ENCODE assay signal across 8 cellular contexts in the genomic region with DNA sequence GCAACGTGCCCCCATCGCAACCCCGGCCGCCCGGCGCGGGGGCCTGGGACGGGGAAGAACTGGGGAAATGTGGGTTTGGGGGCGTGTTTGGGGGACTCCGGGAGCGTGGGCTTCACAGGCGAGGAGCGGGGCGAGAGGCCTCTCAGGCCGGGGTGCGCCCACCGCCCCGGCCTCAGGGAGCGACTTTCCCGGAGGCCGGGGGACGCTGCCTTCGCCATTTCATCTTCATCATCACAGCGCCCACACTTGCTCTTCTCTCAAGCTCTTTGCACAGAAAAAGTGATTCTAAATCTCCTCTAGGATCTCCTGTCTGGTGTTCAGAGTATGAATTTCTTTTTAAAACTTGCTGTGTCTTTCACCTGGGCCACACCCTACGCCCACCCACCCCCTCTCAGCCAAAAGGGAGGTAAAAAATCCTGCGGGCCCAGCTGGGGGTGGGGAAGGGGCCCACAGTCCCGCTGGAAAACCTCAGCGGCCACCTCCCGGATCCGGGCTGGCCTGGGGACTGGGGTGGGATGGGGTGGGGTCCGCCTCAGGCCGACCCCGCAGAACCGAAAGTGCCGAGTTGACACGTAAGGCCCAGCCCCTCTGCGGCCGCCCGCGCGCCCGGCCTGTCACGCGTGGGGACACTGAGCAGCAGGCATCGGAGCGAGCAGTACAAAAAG. TPM values are rescaled to one million over a fixed set of nuclear protein-coding genes. Genes with fewer than 3 reads are reported as not detected.
DNase-seq lines count a peak whose midpoint lies in the region; ATAC-seq, FAIRE-seq and TF ChIP-seq lines count a peak whose summit lies in the region.

No MANE protein-coding gene starts in this region.

- peak overlapping the region; percentile 97 for H3K4me3 Mint-ChIP-seq in T-helper 17 cell

- WGBS in pancreas, 2 donors: 0 to 1% methylated on average over 38 to 46 of the region's 46 CpGs

- H3K4me1 Mint-ChIP-seq in T-helper 17 cell: peaks cover 39% of the 10 kb centered on the region

- TF ChIP-seq CTCF in GM12874 (IDR thresholded peaks at IDR 0.05; ENCODE audit: insufficient read depth, low read depth, low read length) (0 out of 2 replicates have a peak, but pooled peaks have one; percentile 4), fibroblast of mammary gland (conservative IDR thresholded peaks at IDR 0.05; ENCODE audit: control insufficient read depth, insufficient read depth, low read depth, low read length) (no peak), pancreas (IDR thresholded peaks at IDR 0.05) (no peak)

- peaks cover 8 to 34% (median 20%) of the 10 kb centered on the region in 3 donors for H3K4me1 ChIP-seq in pancreas

- intact Hi-C loops in pancreas (cut with DNase I): no loop called here

- H3K36me3 ChIP-seq in pancreas: peaks cover 0 to 9% (median 4%) of the 10 kb centered on the region in 3 donors

- peak overlapping the region; percentile 91 to 100 (median 96) for H3K27ac ChIP-seq in pancreas

- H3K4me3 ChIP-seq in fibroblast of mammary gland (ENCODE audit: control insufficient read depth, low read depth, low read length) (peak overlapping the region; percentile 62), pancreas (peak overlapping the region; percentile 32 to 71 (median 65))

- peak overlapping the region; percentile 100 for H3K27ac Mint-ChIP-seq in T-helper 17 cell

- H3K9me3 ChIP-seq in T-helper 17 cell (ENCODE audit: control insufficient read depth, low read length, poor library complexity, severe bottlenecking) (no peaks in the 10 kb centered on the region), pancreas (no peaks in the 10 kb centered on the region)

- H3K36me3 Mint-ChIP-seq in T-helper 17 cell (ENCODE audit: low read depth): peaks cover 14% of the 10 kb centered on the region

- no peak for DNase-seq in T-helper 17 cell
- no peak for DNase-seq in fibroblast of mammary gland (ENCODE audit: low read depth)
- DNase-seq in pancreas: no peak
- no peak for DNase-seq in SIG-M5 (lab: John Stamatoyannopoulos, UW)
- no peak for DNase-seq in H4 (ENCODE audit: low spot score)

- no peaks in the 10 kb centered on the region for H3K27me3 Mint-ChIP-seq in T-helper 17 cell

- ATAC-seq in HG02678 (IDR thresholded peaks at IDR 0.05; ENCODE audit: unreplicated experiment): peak; percentile 10
- no peak for ATAC-seq in T-helper 17 cell
- ATAC-seq in pancreas: peak in 3 of 4 donors; percentile 0 to 10 (median 3)
- ATAC-seq in HG03097 (IDR thresholded peaks at IDR 0.05; ENCODE audit: low FRiP score, unreplicated experiment): no peak

- FAIRE-seq in pancreas (lab: Jason Lieb, UNC): no peak

- no peaks in the 10 kb centered on the region for H3K27me3 ChIP-seq in pancreas

RNA-seq across cellular contexts. Expression of a gene that starts 7.4 kb away (rescaled TPM):
- total RNA-seq in T-helper 17 cell (100 to 1,000 TPM; 202 to 252 TPM), pancreas (10 to 100 TPM; 12.8 to 23.7 (median 16.9) TPM)
- 10 to 100 TPM; 12.1 to 19.1 TPM for polyA plus RNA-seq in pancreas
- total RNA-seq in H4 (2014; rRNA removed; shearing (Covaris generic)): 22.8 and 27.3 TPM in 2 replicates

RNA-seq across cellular contexts. Expression of a gene that starts 28.6 kb away (rescaled TPM):
- total RNA-seq in T-helper 17 cell (1 to 10 TPM; 2.0 to 2.1 TPM), pancreas (under 1 TPM in 4 of 6 donors, not detected in 2; 0.16 to 0.58 (median 0.26) TPM)
- polyA plus RNA-seq in pancreas: under 1 TPM; 0.27 to 0.82 TPM
- 0.88 and 3.9 TPM in 2 replicates for total RNA-seq in H4 (2014; rRNA removed; shearing (Covaris generic))

Comparison
In these comparisons a context has a peak if more than half of its experiments do, and no peak if none do; other contexts are left out.
1. ATAC-seq: peak in HG02678 (single experiment) and pancreas (3 of 4); none in T-helper 17 cell (single experiment) and HG03097 (single experiment).